Comparison of ENCODE assay signal across 19 cellular contexts in the genomic region with DNA sequence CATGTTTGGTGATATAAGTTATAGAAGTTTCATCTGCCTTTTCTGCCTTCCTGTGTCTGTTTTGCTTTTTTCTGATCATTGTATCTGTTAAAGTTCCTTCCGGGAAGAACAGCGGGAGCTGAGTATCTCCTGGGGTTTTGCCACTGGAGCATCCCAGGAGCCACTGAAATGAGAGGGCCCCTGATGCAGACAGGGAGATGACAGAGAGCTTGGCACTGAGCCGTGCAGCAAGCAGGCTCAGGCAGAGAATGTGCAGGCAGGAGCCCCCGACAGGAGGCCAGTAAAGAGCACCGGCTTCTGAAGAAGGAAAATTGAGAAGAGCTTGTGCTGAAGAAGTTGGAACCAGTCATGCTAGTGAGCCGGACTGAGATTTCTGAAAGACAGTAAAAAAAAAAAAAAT.
A peak's percentile ranks its signal among the peaks of the same experiment; 100 is the strongest.
DNase-seq lines count a peak whose midpoint lies in the region; ATAC-seq and TF ChIP-seq lines count a peak whose summit lies in the region.
"Had no signal": no experiment of that assay in that cellular context is flagged by ENCODE, and none has a peak within 500 bp of the region (broad histone marks: within the 10 kb centered on the region; RNA-seq: fewer than 3 reads in every experiment).

No MANE protein-coding gene starts in this region.

- WGBS in right cardiac atrium: 56% methylated on average over 6 of the region's 6 CpGs

- H3K4me1 Mint-ChIP-seq in neural progenitor cell: peaks cover 48% of the 10 kb centered on the region
- H3K4me1 Mint-ChIP-seq: CD8-positive, alpha-beta memory T cell had no signal

- H3K36me3 ChIP-seq in cardiac muscle cell (no peaks in the 10 kb centered on the region), neural progenitor cell (no peaks in the 10 kb centered on the region)
- H3K36me3 ChIP-seq in effector memory CD4-positive, alpha-beta T cell (ENCODE audit: control insufficient read depth, insufficient read depth, low read length): no peaks in the 10 kb centered on the region
- H3K36me3 ChIP-seq: BLaER1 had no signal

- H2AFZ ChIP-seq in neural progenitor cell (replicated peaks): peak overlapping the region; percentile 50
- H2AFZ ChIP-seq: GM23338 had no signal

- H3K9ac ChIP-seq in neural progenitor cell: no peak overlapping the region
- H3K9ac ChIP-seq: BLaER1 had no signal

- H3K4me2 ChIP-seq in neural progenitor cell: no peak overlapping the region
- H3K4me2 ChIP-seq: BLaER1, GM23338 had no signal

- no peaks in the 10 kb centered on the region for H3K79me2 ChIP-seq in neural progenitor cell (ENCODE audit: low read depth)

- DNase-seq in cardiac muscle cell (ENCODE audit: low read depth in 1 of 2, low spot score in 1 of 2): peak in 1 of 2 donors; percentile 29
- no peak for DNase-seq in right cardiac atrium
- DNase-seq in ecto neural progenitor cell (ENCODE audit: low spot score): peak; percentile 8
- DNase-seq in neural progenitor cell (ENCODE audit: low spot score): no peak
- DNase-seq in effector memory CD4-positive, alpha-beta T cell: no peak
- no peak for DNase-seq in NCI-H146 (lab: John Stamatoyannopoulos, UW)
- no peak for DNase-seq in SK-N-DZ (ENCODE audit: low spot score)
- DNase-seq: CD8-positive, alpha-beta memory T cell; GF-D8; NCI-H1105 treated with DMSO at 0.1 percent for 48 hours; NCI-H187; NCI-H748 treated with DMSO at 0.1 percent for 48 hours; OCI-M1; RPMI8226 had no signal

- no peaks in the 10 kb centered on the region for H3K9me3 ChIP-seq in cardiac muscle cell (ENCODE audit: low read depth)
- H3K9me3 ChIP-seq in right cardiac atrium (ENCODE audit: control insufficient read depth, low read length): no peaks in the 10 kb centered on the region
- no peaks in the 10 kb centered on the region for H3K9me3 ChIP-seq in neural progenitor cell (ENCODE audit: low read depth)
- H3K9me3 ChIP-seq in effector memory CD4-positive, alpha-beta T cell (ENCODE audit: control insufficient read depth, low read length): no peaks in the 10 kb centered on the region
- H3K9me3 ChIP-seq: BLaER1 had no signal

- no peaks in the 10 kb centered on the region for H3K9me3 Mint-ChIP-seq in neural progenitor cell
- H3K9me3 Mint-ChIP-seq: GM23338 had no signal

- H3K36me3 Mint-ChIP-seq in neural progenitor cell: no peaks in the 10 kb centered on the region
- H3K36me3 Mint-ChIP-seq: CD8-positive, alpha-beta memory T cell had no signal

- peaks cover 4% of the 10 kb centered on the region for H3K27me3 Mint-ChIP-seq in neural progenitor cell (ENCODE audit: insufficient read depth, low read depth)

- H3K4me3 ChIP-seq in cardiac muscle cell (no peak overlapping the region), right cardiac atrium (ENCODE audit: low read length) (no peak overlapping the region), neural progenitor cell (no peak overlapping the region)
- no peak overlapping the region for H3K4me3 ChIP-seq in effector memory CD4-positive, alpha-beta T cell (ENCODE audit: insufficient read depth, low read depth, low read length, poor library complexity, severe bottlenecking)
- H3K4me3 ChIP-seq: BLaER1, GM23338 had no signal

- H3K4me1 ChIP-seq in cardiac muscle cell (ENCODE audit: low read depth) (peaks cover 21% of the 10 kb centered on the region), right cardiac atrium (ENCODE audit: control insufficient read depth, insufficient read depth, low read length) (peaks cover 1% of the 10 kb centered on the region), neural progenitor cell (peaks cover 25% of the 10 kb centered on the region)
- H3K4me1 ChIP-seq in effector memory CD4-positive, alpha-beta T cell (ENCODE audit: control insufficient read depth, insufficient read depth, low read length, poor library complexity, severe bottlenecking): no peaks in the 10 kb centered on the region

- TF ChIP-seq CTCF in cardiac muscle cell (IDR thresholded peaks at IDR 0.05; ENCODE audit: low read depth, low read length): no peak
- no peak for TF ChIP-seq CTCF in neural progenitor cell (IDR thresholded peaks at IDR 0.05)

- no peak overlapping the region for H3K4me3 Mint-ChIP-seq in neural progenitor cell
- H3K4me3 Mint-ChIP-seq: CD8-positive, alpha-beta memory T cell; GM23338 had no signal

- no peaks in the 10 kb centered on the region for H4K20me1 ChIP-seq in neural progenitor cell (ENCODE audit: low read depth)
- H4K20me1 ChIP-seq: BLaER1 had no signal

- intact Hi-C loops in right cardiac atrium (cut with DNase I): no loop called here

- ATAC-seq in right cardiac atrium (no peak), HG03460 (IDR thresholded peaks at IDR 0.05; ENCODE audit: unreplicated experiment) (no peak)
- ATAC-seq: GM23338, HCT116 had no signal

- H3F3A ChIP-seq in neural progenitor cell (ENCODE audit: low read depth): no peaks in the 10 kb centered on the region

- H3K27me3 ChIP-seq in cardiac muscle cell (no peaks in the 10 kb centered on the region), right cardiac atrium (ENCODE audit: control insufficient read depth, insufficient read depth) (no peaks in the 10 kb centered on the region), neural progenitor cell (no peaks in the 10 kb centered on the region)
- H3K27me3 ChIP-seq in effector memory CD4-positive, alpha-beta T cell (replicated peaks; ENCODE audit: control insufficient read depth, insufficient read depth, low read length, poor library complexity, severe bottlenecking): no peaks in the 10 kb centered on the region
- H3K27me3 ChIP-seq: BLaER1 had no signal

- peak overlapping the region; percentile 51 for H3K27ac ChIP-seq in cardiac muscle cell
- H3K27ac ChIP-seq in right cardiac atrium (ENCODE audit: low read length): no peak overlapping the region
- no peak overlapping the region for H3K27ac ChIP-seq in neural progenitor cell
- H3K27ac ChIP-seq in effector memory CD4-positive, alpha-beta T cell (ENCODE audit: insufficient read depth, low read length, poor library complexity, severe bottlenecking): no peak overlapping the region
- H3K27ac ChIP-seq: BLaER1, HL-60 had no signal

- H3K27ac Mint-ChIP-seq in neural progenitor cell: peak overlapping the region; percentile 65
- H3K27ac Mint-ChIP-seq: CD8-positive, alpha-beta memory T cell; GM23338 had no signal
